1 cellular context compared by ENCODE assay signal in the genomic region with DNA sequence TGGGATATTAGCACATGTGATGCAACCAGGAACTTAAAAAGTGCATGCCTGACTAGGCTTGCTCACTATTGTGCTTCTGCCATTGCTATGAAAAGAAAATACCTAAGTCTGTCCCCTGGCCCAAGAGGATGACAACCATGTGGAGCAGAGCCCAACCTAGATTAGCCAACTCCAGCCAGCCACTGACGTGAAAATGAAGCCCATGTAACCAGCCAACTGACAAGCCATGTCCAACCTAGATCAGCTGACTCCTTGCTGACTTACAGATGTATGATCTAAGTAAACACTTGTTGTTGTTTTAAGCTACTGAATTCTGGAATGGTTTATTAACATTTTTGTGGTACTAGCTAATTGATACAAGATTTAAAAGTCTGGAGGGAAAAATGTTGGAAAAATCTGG.
A peak's percentile ranks its signal among the peaks of the same experiment; 100 is the strongest.
TF ChIP-seq lines count a peak whose summit lies in the region.

No MANE protein-coding gene starts in this region.

TF ChIP-seq in HepG2, 621 proteins besides CTCF, POLR2A, EP300 and RAD21:
- TF ChIP-seq, protein P1, sequence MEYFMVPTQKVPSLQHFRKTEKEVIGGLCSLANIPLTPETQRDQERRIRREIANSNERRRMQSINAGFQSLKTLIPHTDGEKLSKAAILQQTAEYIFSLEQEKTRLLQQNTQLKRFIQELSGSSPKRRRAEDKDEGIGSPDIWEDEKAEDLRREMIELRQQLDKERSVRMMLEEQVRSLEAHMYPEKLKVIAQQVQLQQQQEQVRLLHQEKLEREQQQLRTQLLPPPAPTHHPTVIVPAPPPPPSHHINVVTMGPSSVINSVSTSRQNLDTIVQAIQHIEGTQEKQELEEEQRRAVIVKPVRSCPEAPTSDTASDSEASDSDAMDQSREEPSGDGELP (IDR thresholded peaks at IDR 0.05; ENCODE audit: borderline replicate concordance, low read depth) = peak; percentile 31; the same call in 1 of the 2 replicates
- TF ChIP-seq, protein P2, sequence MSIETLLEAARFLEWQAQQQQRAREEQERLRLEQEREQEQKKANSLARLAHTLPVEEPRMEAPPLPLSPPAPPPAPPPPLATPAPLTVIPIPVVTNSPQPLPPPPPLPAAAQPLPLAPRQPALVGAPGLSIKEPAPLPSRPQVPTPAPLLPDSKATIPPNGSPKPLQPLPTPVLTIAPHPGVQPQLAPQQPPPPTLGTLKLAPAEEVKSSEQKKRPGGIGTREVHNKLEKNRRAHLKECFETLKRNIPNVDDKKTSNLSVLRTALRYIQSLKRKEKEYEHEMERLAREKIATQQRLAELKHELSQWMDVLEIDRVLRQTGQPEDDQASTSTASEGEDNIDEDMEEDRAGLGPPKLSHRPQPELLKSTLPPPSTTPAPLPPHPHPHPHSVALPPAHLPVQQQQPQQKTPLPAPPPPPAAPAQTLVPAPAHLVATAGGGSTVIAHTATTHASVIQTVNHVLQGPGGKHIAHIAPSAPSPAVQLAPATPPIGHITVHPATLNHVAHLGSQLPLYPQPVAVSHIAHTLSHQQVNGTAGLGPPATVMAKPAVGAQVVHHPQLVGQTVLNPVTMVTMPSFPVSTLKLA (IDR thresholded peaks at IDR 0.05) = 0 out of 2 replicates have a peak, but pooled peaks have one; percentile 21
- TF ChIP-seq, protein P3, sequence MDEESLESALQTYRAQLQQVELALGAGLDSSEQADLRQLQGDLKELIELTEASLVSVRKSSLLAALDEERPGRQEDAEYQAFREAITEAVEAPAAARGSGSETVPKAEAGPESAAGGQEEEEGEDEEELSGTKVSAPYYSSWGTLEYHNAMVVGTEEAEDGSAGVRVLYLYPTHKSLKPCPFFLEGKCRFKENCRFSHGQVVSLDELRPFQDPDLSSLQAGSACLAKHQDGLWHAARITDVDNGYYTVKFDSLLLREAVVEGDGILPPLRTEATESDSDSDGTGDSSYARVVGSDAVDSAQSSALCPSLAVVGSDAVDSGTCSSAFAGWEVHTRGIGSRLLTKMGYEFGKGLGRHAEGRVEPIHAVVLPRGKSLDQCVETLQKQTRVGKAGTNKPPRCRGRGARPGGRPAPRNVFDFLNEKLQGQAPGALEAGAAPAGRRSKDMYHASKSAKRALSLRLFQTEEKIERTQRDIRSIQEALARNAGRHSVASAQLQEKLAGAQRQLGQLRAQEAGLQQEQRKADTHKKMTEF (CRISPR knock-in tag; IDR thresholded peaks at IDR 0.05) = no peak
